Comparison of ENCODE assay signal across 1 cellular context in genomic region chr15:82129769-82130168, GRCh38.
A peak's percentile ranks its signal among the peaks of the same experiment; 100 is the strongest.
TF ChIP-seq lines count a peak whose summit lies in the region.

No MANE protein-coding gene starts in this region.

TF ChIP-seq in IMR-90, 13 proteins besides CTCF, POLR2A, EP300 and RAD21 (continued from another document):
- TF ChIP-seq USF2 (IDR thresholded peaks at IDR 0.05; ENCODE audit: low read depth, low read length) (no peak), ELK1 (IDR thresholded peaks at IDR 0.05; ENCODE audit: borderline replicate concordance, low read depth, low read length) (no peak), NFE2L2 (IDR thresholded peaks at IDR 0.05; ENCODE audit: low read depth, low read length) (no peak), MAZ (IDR thresholded peaks at IDR 0.05; ENCODE audit: borderline replicate concordance, low read depth, low read length) (0 out of 2 replicates have a peak, but pooled peaks have one; percentile 14), MAFK (IDR thresholded peaks at IDR 0.05; ENCODE audit: low read depth, low read length) (no peak)
